ENCODE assay signal across 8 cellular contexts in the genomic region with DNA sequence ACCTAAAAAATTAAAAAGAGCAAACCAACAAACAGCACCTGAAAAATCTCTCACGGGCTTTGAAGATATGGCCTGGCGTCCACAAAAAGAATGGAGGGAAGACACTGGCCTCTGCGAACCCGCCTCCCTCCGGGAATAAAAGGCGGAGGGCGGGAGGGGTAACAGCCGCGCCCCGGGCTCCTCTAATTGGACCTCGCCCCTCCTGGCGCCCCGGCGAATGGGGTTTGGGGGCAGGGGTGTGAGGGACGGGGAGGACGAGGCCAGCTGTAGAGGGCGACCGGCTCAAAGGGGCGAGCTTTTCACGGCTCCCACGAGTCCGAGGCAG. TPM values are rescaled to one million over a fixed set of nuclear protein-coding genes. Genes with fewer than 3 reads are reported as not detected.
DNase-seq lines count a peak whose midpoint lies in the region; ATAC-seq and TF ChIP-seq lines count a peak whose summit lies in the region.

No MANE protein-coding gene starts in this region.

- ATAC-seq in GM18498 (IDR thresholded peaks at IDR 0.05; ENCODE audit: unreplicated experiment) (peak; percentile 49), HG02870 (IDR thresholded peaks at IDR 0.05; ENCODE audit: unreplicated experiment) (peak; percentile 44)

- intact Hi-C loops in uterus (cut with DNase I; ENCODE audit: low total_unique reads), result no loop called here

- peak overlapping the region; percentile 92 to 93 for H3K27ac ChIP-seq in uterus

- H3K36me3 Mint-ChIP-seq in T-helper 2 cell treated with Interferon-gamma antibody and Interleukin-4, amounts not matched to agents 5 μg/mL and 100 μg/mL, for 36 hours (ENCODE audit: low read depth), result peaks cover 2% of the 10 kb centered on the region
- H3K36me3 Mint-ChIP-seq in endothelial cell (ENCODE audit: low read depth, unreplicated experiment) (no peaks in the 10 kb centered on the region), mesothelial cell of epicardium (no peaks in the 10 kb centered on the region)

- peak overlapping the region; percentile 91 for H3K4me3 Mint-ChIP-seq in T-helper 2 cell treated with Interferon-gamma antibody and Interleukin-4, amounts not matched to agents 5 μg/mL and 100 μg/mL, for 36 hours
- H3K4me3 Mint-ChIP-seq in endothelial cell (ENCODE audit: unreplicated experiment) (peak overlapping the region; percentile 90), mesothelial cell of epicardium (peak overlapping the region; percentile 82)

- POLR2A ChIA-PET in BJ (lab: Charles Lee), result interaction anchor here (0.6 kb wide), 1 partner anchor 1461 kb away, joined by 8 read pairs; no protein-coding TSS in a partner anchor

- H3K27me3 ChIP-seq in BJ (ENCODE audit: control insufficient read depth, insufficient read depth, low read length) (no peaks in the 10 kb centered on the region), uterus (no peaks in the 10 kb centered on the region)

- no peaks in the 10 kb centered on the region for H3K9me3 Mint-ChIP-seq in T-helper 2 cell treated with Interferon-gamma antibody and Interleukin-4, amounts not matched to agents 5 μg/mL and 100 μg/mL, for 36 hours
- H3K9me3 Mint-ChIP-seq in endothelial cell (ENCODE audit: unreplicated experiment) (no peaks in the 10 kb centered on the region), mesothelial cell of epicardium (no peaks in the 10 kb centered on the region)

- TF ChIP-seq CTCF in BJ (IDR thresholded peaks at IDR 0.05; ENCODE audit: insufficient read depth, low read depth, low read length) (peak; percentile 35), endothelial cell (IDR thresholded peaks at IDR 0.05; ENCODE audit: unreplicated experiment) (no peak), mesothelial cell of epicardium (IDR thresholded peaks at IDR 0.05; ENCODE audit: unreplicated experiment) (no peak), uterus (IDR thresholded peaks at IDR 0.05) (no peak)

- DNase-seq in BJ (ENCODE audit: low read depth) (no peak), NCI-H128 (lab: John Stamatoyannopoulos, UW; ENCODE audit: unreplicated experiment) (peak; percentile 71), endothelial cell (ENCODE audit: low spot score) (peak; percentile 58), mesothelial cell of epicardium (ENCODE audit: low spot score in 2 of 2, unreplicated experiment in 2 of 2) (peak in 1 of 2 experiments; percentile 49), uterus (peak; percentile 37 to 47)
- DNase-seq in T-helper 2 cell treated with Interferon-gamma antibody and Interleukin-4, amounts not matched to agents 5 μg/mL and 100 μg/mL, for 36 hours (ENCODE audit: low spot score), result no peak

- peak overlapping the region; percentile 75 for H3K27ac Mint-ChIP-seq in T-helper 2 cell treated with Interferon-gamma antibody and Interleukin-4, amounts not matched to agents 5 μg/mL and 100 μg/mL, for 36 hours
- H3K27ac Mint-ChIP-seq in endothelial cell (ENCODE audit: unreplicated experiment) (peak overlapping the region; percentile 80), mesothelial cell of epicardium (peak overlapping the region; percentile 94)

- no peaks in the 10 kb centered on the region for H3K4me1 ChIP-seq in uterus

- CTCF ChIA-PET in BJ (lab: Yijun Ruan, JAX), result interaction anchor here (1.3 kb wide), 1 partner anchor 16 kb away, joined by 3 read pairs; no protein-coding TSS in a partner anchor

- no peaks in the 10 kb centered on the region for H3K9me3 ChIP-seq in uterus

- peaks cover 13% of the 10 kb centered on the region for H3K27me3 Mint-ChIP-seq in T-helper 2 cell treated with Interferon-gamma antibody and Interleukin-4, amounts not matched to agents 5 μg/mL and 100 μg/mL, for 36 hours (ENCODE audit: low read depth)
- H3K27me3 Mint-ChIP-seq in endothelial cell (ENCODE audit: unreplicated experiment) (peaks cover 2% of the 10 kb centered on the region), mesothelial cell of epicardium (ENCODE audit: low read depth) (no peaks in the 10 kb centered on the region)

- no peak for TF ChIP-seq POLR2A in uterus (IDR thresholded peaks at IDR 0.05)

- no peaks in the 10 kb centered on the region for H3K36me3 ChIP-seq in BJ (ENCODE audit: control insufficient read depth, insufficient read depth, low read length)
- no peaks in the 10 kb centered on the region for H3K36me3 ChIP-seq in uterus

- H3K4me1 Mint-ChIP-seq in T-helper 2 cell treated with Interferon-gamma antibody and Interleukin-4, amounts not matched to agents 5 μg/mL and 100 μg/mL, for 36 hours (ENCODE audit: low read depth), result peaks cover 29% of the 10 kb centered on the region
- H3K4me1 Mint-ChIP-seq in endothelial cell (ENCODE audit: unreplicated experiment) (peaks cover 19% of the 10 kb centered on the region), mesothelial cell of epicardium (peaks cover 29% of the 10 kb centered on the region)

- H3K4me3 ChIP-seq in BJ (ENCODE audit: low read depth, low read length) (peak overlapping the region; percentile 100), uterus (peak overlapping the region; percentile 84 to 90)

RNA-seq across cellular contexts. Expression of gene FANCC, which starts 0.8 kb away (rescaled TPM):
- polyA plus RNA-seq in BJ (2011; rRNA removed), result 5.5 and 6.1 TPM in 2 replicates
- 4.4 and 6.8 TPM in 2 replicates for polyA minus RNA-seq in BJ (2011; rRNA and poly(A)+ RNA removed)
- total RNA-seq in endothelial cell (ENCODE audit: unreplicated experiment) (16.7 TPM), mesothelial cell of epicardium (20.2 to 22.5 TPM (median 22.5 TPM) in 3 replicates), uterus (10 to 100 TPM in 3 of 4 donors, 1 to 10 TPM in 1; 4.1 to 21.4 (median 15.9) TPM)

Comparison
In these comparisons a context has a peak if more than half of its experiments do, and no peak if none do; other contexts are left out.
1. DNase-seq: peak in NCI-H128 (single experiment), endothelial cell (single experiment) and uterus (2 of 2); none in BJ (single experiment) and T-helper 2 cell treated with Interferon-gamma antibody and Interleukin-4, amounts not matched to agents 5 μg/mL and 100 μg/mL, for 36 hours (single experiment).
2. Peak in every context shown above with its lines, with median percentiles within 50 percentile points of each other: H3K27ac Mint-ChIP-seq and H3K4me3 Mint-ChIP-seq.